Comparison of ENCODE assay signal across 19 cellular contexts in genomic region chr3:32395451-32395970, GRCh38. TPM values are rescaled to one million over a fixed set of nuclear protein-coding genes. Genes with fewer than 3 reads are reported as not detected.
DNase-seq lines count a peak whose midpoint lies in the region; ATAC-seq and TF ChIP-seq lines count a peak whose summit lies in the region.
"Had no signal": no experiment of that assay in that cellular context is flagged by ENCODE, and none has a peak within 500 bp of the region (broad histone marks: within the 10 kb centered on the region; RNA-seq: fewer than 3 reads in every experiment).

No MANE protein-coding gene starts in this region.

- H3K4me1 Mint-ChIP-seq in T-helper 1 cell treated with Interleukin-12 subunit alpha and Interleukin-12 subunit beta and Interleukin-4 antibody, amounts not matched to agents 30 μg/mL and 1 μg/mL, for 36 hours (ENCODE audit: low read depth): peaks cover 67% of the 10 kb centered on the region
- H3K4me1 Mint-ChIP-seq in Caco-2 (ENCODE audit: low read depth, unreplicated experiment) (peaks cover 28% of the 10 kb centered on the region), glutamatergic neuron (ENCODE audit: low read depth, unreplicated experiment) (peaks cover 41% of the 10 kb centered on the region)

- no peaks in the 10 kb centered on the region for H3K9me3 ChIP-seq in Caco-2
- no peaks in the 10 kb centered on the region for H3K9me3 ChIP-seq in right atrium auricular region
- H3K9me3 ChIP-seq: MG63, sigmoid colon, SJCRH30 had no signal

- BruUV-seq in Caco-2 (replicated peaks; lab: Mats Ljungman, UMichigan): TSS peak; percentile 4

- no peak for DNase-seq in T-helper 1 cell
- DNase-seq in Caco-2: no peak
- DNase-seq in activated naive CD4-positive, alpha-beta T cell treated with anti-CD3 and anti-CD28 coated beads, Interleukin-2, amount 50 U/mL, for 72 hours (ENCODE audit: low spot score in 2 of 2): no peak
- no peak for DNase-seq in glutamatergic neuron
- DNase-seq in NCI-H1417 (lab: John Stamatoyannopoulos, UW): no peak
- no peak for DNase-seq in stimulated activated CD4-positive, alpha-beta T cell treated with anti-CD3 and anti-CD28 coated beads, Interleukin-4, amount 100 ng/mL, for 4 hours
- no peak for DNase-seq in right atrium auricular region (ENCODE audit: low spot score)
- DNase-seq: anterior cingulate cortex; head of caudate nucleus; MG63; NCI-H187 treated with DMSO at 0.1 percent for 48 hours; NCI-H446 treated with DMSO at 0.1 percent for 48 hours; occipital lobe; sigmoid colon; SJCRH30; stimulated activated CD4-positive, alpha-beta T cell treated with anti-CD3 and anti-CD28 coated beads, Interleukin-4, amount 100 ng/mL, for 1 hour had no signal

- peak in 1 of 2 donors; percentile 49 for ATAC-seq in activated naive CD4-positive, alpha-beta T cell treated with anti-CD3 and anti-CD28 coated beads, Interleukin-2, amount 50 U/mL, for 72 hours

- no peak overlapping the region for H3K4me3 ChIP-seq in Caco-2 (ENCODE audit: low read depth, low read length)
- H3K4me3 ChIP-seq in right atrium auricular region: no peak overlapping the region
- H3K4me3 ChIP-seq: MG63, sigmoid colon, SJCRH30 had no signal

- intact Hi-C loops in Caco-2 (cut with micrococcal nuclease; ENCODE audit: unreplicated experiment): loop anchor here (5.0 kb wide), 1 partner anchor 98 kb away; no protein-coding TSS in a partner anchor

- H3K27ac ChIP-seq in right atrium auricular region: no peak overlapping the region
- H3K27ac ChIP-seq: 22Rv1, sigmoid colon, SJCRH30 had no signal

- H3K27me3 Mint-ChIP-seq in T-helper 1 cell treated with Interleukin-12 subunit alpha and Interleukin-12 subunit beta and Interleukin-4 antibody, amounts not matched to agents 30 μg/mL and 1 μg/mL, for 36 hours (ENCODE audit: low read depth): no peaks in the 10 kb centered on the region
- H3K27me3 Mint-ChIP-seq in Caco-2 (ENCODE audit: insufficient read depth, unreplicated experiment) (no peaks in the 10 kb centered on the region), glutamatergic neuron (ENCODE audit: unreplicated experiment) (peaks cover 19% of the 10 kb centered on the region)

- POLR2A ChIA-PET in Caco-2 (lab: Charles Lee): no interaction called here

- CTCF ChIA-PET in Caco-2 (lab: Charles Lee): no interaction called here

- TF ChIP-seq CTCF in Caco-2 (IDR thresholded peaks at IDR 0.05; ENCODE audit: insufficient read depth in 1 of 2, low read depth in 1 of 2, low read length in 1 of 2, severe bottlenecking in 1 of 2, unreplicated experiment in 1 of 2) (no peak), glutamatergic neuron (IDR thresholded peaks at IDR 0.05; ENCODE audit: partially characterized antibody, unreplicated experiment) (no peak), right atrium auricular region (IDR thresholded peaks at IDR 0.05) (no peak)

- no peaks in the 10 kb centered on the region for H3K9me3 Mint-ChIP-seq in T-helper 1 cell treated with Interleukin-12 subunit alpha and Interleukin-12 subunit beta and Interleukin-4 antibody, amounts not matched to agents 30 μg/mL and 1 μg/mL, for 36 hours
- no peaks in the 10 kb centered on the region for H3K9me3 Mint-ChIP-seq in Caco-2 (ENCODE audit: unreplicated experiment)
- H3K9me3 Mint-ChIP-seq in activated naive CD4-positive, alpha-beta T cell treated with anti-CD3 and anti-CD28 coated beads, Interleukin-2, amount 50 U/mL, for 72 hours: no peaks in the 10 kb centered on the region
- H3K9me3 Mint-ChIP-seq in glutamatergic neuron (ENCODE audit: unreplicated experiment): peaks cover 16% of the 10 kb centered on the region
- H3K9me3 Mint-ChIP-seq: type B pancreatic cell had no signal

- H3K27me3 ChIP-seq in Caco-2 (replicated peaks; ENCODE audit: control insufficient read depth, insufficient read depth, low read length) (no peaks in the 10 kb centered on the region), right atrium auricular region (no peaks in the 10 kb centered on the region)
- H3K27me3 ChIP-seq: MG63, sigmoid colon, SJCRH30 had no signal

- peak overlapping the region; percentile 6 for H3K27ac Mint-ChIP-seq in T-helper 1 cell treated with Interleukin-12 subunit alpha and Interleukin-12 subunit beta and Interleukin-4 antibody, amounts not matched to agents 30 μg/mL and 1 μg/mL, for 36 hours
- H3K27ac Mint-ChIP-seq in Caco-2 (ENCODE audit: unreplicated experiment): no peak overlapping the region
- H3K27ac Mint-ChIP-seq in activated naive CD4-positive, alpha-beta T cell treated with anti-CD3 and anti-CD28 coated beads, Interleukin-2, amount 50 U/mL, for 72 hours: peak overlapping the region; percentile 74 to 92
- peak overlapping the region; percentile 14 for H3K27ac Mint-ChIP-seq in glutamatergic neuron (ENCODE audit: unreplicated experiment)
- H3K27ac Mint-ChIP-seq: type B pancreatic cell had no signal

- no peak overlapping the region for H3K4me3 Mint-ChIP-seq in T-helper 1 cell treated with Interleukin-12 subunit alpha and Interleukin-12 subunit beta and Interleukin-4 antibody, amounts not matched to agents 30 μg/mL and 1 μg/mL, for 36 hours
- H3K4me3 Mint-ChIP-seq in Caco-2 (ENCODE audit: unreplicated experiment): no peak overlapping the region
- H3K4me3 Mint-ChIP-seq in glutamatergic neuron (ENCODE audit: unreplicated experiment): no peak overlapping the region
- H3K4me3 Mint-ChIP-seq: type B pancreatic cell had no signal

- H3K36me3 ChIP-seq in Caco-2 (ENCODE audit: control insufficient read depth, insufficient read depth, low read length): no peaks in the 10 kb centered on the region
- no peaks in the 10 kb centered on the region for H3K36me3 ChIP-seq in right atrium auricular region
- H3K36me3 ChIP-seq: MG63, sigmoid colon, SJCRH30 had no signal

- H3K36me3 Mint-ChIP-seq in T-helper 1 cell treated with Interleukin-12 subunit alpha and Interleukin-12 subunit beta and Interleukin-4 antibody, amounts not matched to agents 30 μg/mL and 1 μg/mL, for 36 hours (ENCODE audit: low read depth): peaks cover 23% of the 10 kb centered on the region
- H3K36me3 Mint-ChIP-seq in Caco-2 (ENCODE audit: insufficient read depth, unreplicated experiment) (peaks cover 11% of the 10 kb centered on the region), glutamatergic neuron (ENCODE audit: unreplicated experiment) (no peaks in the 10 kb centered on the region)
- peaks cover 15 to 20% of the 10 kb centered on the region in 2 donors for H3K36me3 Mint-ChIP-seq in activated naive CD4-positive, alpha-beta T cell treated with anti-CD3 and anti-CD28 coated beads, Interleukin-2, amount 50 U/mL, for 72 hours

- H3K4me1 ChIP-seq in Caco-2 (peaks cover 5% of the 10 kb centered on the region; the same call in 1 of the 2 replicates), right atrium auricular region (peaks cover 0 to 13% of the 10 kb centered on the region in 2 donors)
- H3K4me1 ChIP-seq: SJCRH30 had no signal

RNA-seq across cellular contexts. Expression of gene CMTM7, which starts 3.9 kb away (rescaled TPM):
- 27.0 and 37.8 TPM in 2 replicates for total RNA-seq in Caco-2 (2022)
- total RNA-seq in activated naive CD4-positive, alpha-beta T cell treated with anti-CD3 and anti-CD28 coated beads, Interleukin-2, amount 50 U/mL, for 72 hours: 10 to 100 TPM; 34.2 to 59.9 TPM
- total RNA-seq in glutamatergic neuron (ENCODE audit: unreplicated experiment): 95.5 TPM
- 10 to 100 TPM in 1 of 2 donors, 1 to 10 TPM in 1; 8.2 to 10.5 TPM for total RNA-seq in right atrium auricular region
